In the genomic region with DNA sequence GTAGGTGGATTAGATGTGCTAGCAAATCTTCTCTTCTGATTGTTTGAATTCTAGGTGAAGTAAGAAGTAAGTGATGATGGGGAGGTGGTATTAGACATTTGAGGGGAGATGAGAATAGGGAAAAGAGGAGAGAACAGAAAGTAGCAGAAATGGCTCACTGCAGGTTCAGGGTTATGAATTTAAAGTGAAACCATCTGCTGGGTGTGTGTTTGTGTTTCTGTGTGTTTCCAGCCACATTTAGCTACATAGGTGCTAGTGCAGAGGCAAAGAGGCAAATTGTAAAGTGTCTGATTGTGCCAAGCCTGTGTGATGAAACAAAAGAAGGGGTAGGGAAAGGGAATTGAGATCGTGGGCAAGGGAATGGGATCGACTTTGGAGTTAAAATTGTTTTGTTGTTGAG, we compare ENCODE assay signal across 18 cellular contexts. TPM values are rescaled to one million over a fixed set of nuclear protein-coding genes. Genes with fewer than 3 reads are reported as not detected.
A peak's percentile ranks its signal among the peaks of the same experiment; 100 is the strongest.
DNase-seq lines count a peak whose midpoint lies in the region; ATAC-seq and TF ChIP-seq lines count a peak whose summit lies in the region.
"Had no signal": no experiment of that assay in that cellular context is flagged by ENCODE, and none has a peak within 500 bp of the region (broad histone marks: within the 10 kb centered on the region; RNA-seq: fewer than 3 reads in every experiment).

No MANE protein-coding gene starts in this region.

- no peak for ATAC-seq in activated CD8-positive, alpha-beta T cell treated with anti-CD3 and anti-CD28 coated beads for 36 hours
- no peak for ATAC-seq in activated CD8-positive, alpha-beta T cell treated with anti-CD3 and anti-CD28 coated beads, Interleukin-2, amount 10 ng/mL, durations not matched to agents 7 days and 5 days
- ATAC-seq in central memory CD8-positive, alpha-beta T cell (replicated peaks; ENCODE audit: extremely low read depth, poor library complexity, severe bottlenecking), result no peak
- ATAC-seq in HG02588 (IDR thresholded peaks at IDR 0.05; ENCODE audit: unreplicated experiment) (no peak), GM21515 (IDR thresholded peaks at IDR 0.05; ENCODE audit: unreplicated experiment) (no peak)
- ATAC-seq: left lung had no signal

- intact Hi-C loops in activated CD8-positive, alpha-beta T cell treated with anti-CD3 and anti-CD28 coated beads for 36 hours (cut with micrococcal nuclease), result no loop called here

- no peak for DNase-seq in activated CD8-positive, alpha-beta T cell treated with anti-CD3 and anti-CD28 coated beads for 36 hours
- no peak for DNase-seq in activated CD8-positive, alpha-beta T cell treated with anti-CD3 and anti-CD28 coated beads, Interleukin-2, amount 10 ng/mL, durations not matched to agents 7 days and 5 days
- DNase-seq in HFFc6 (no peak), neural crest cell (ENCODE audit: low read depth, low spot score) (no peak)
- DNase-seq in central memory CD8-positive, alpha-beta T cell (ENCODE audit: low spot score in 2 of 2), result no peak
- no peak for DNase-seq in stimulated activated CD4-positive, alpha-beta T cell treated with anti-CD3 and anti-CD28 coated beads, Interleukin-15, amount 100 ng/mL, for 24 hours
- DNase-seq: ACHN; activated CD4-positive, CD25-positive, alpha-beta regulatory T cell; Calu3; GDM1; left lung; NCI-H2029; NCI-H524 treated with DMSO at 0.1 percent for 48 hours; PC-9; retina; tibial artery had no signal

- no peaks in the 10 kb centered on the region for H3K27me3 Mint-ChIP-seq in activated CD8-positive, alpha-beta T cell treated with anti-CD3 and anti-CD28 coated beads for 36 hours
- no peaks in the 10 kb centered on the region for H3K27me3 Mint-ChIP-seq in activated CD8-positive, alpha-beta T cell treated with anti-CD3 and anti-CD28 coated beads, Interleukin-2, amount 10 ng/mL, durations not matched to agents 7 days and 5 days (ENCODE audit: low read depth)
- no peaks in the 10 kb centered on the region; the same call in none of the 2 replicates for H3K27me3 Mint-ChIP-seq in HFFc6 (ENCODE audit: insufficient read depth)
- H3K27me3 Mint-ChIP-seq in central memory CD8-positive, alpha-beta T cell, result no peaks in the 10 kb centered on the region
- H3K27me3 Mint-ChIP-seq in neural crest cell (ENCODE audit: low read depth), result no peaks in the 10 kb centered on the region

- peaks cover 39% of the 10 kb centered on the region for H3K36me3 Mint-ChIP-seq in activated CD8-positive, alpha-beta T cell treated with anti-CD3 and anti-CD28 coated beads for 36 hours (ENCODE audit: low read depth)
- H3K36me3 Mint-ChIP-seq in activated CD8-positive, alpha-beta T cell treated with anti-CD3 and anti-CD28 coated beads, Interleukin-2, amount 10 ng/mL, durations not matched to agents 7 days and 5 days (ENCODE audit: low read depth), result peaks cover 28% of the 10 kb centered on the region
- H3K36me3 Mint-ChIP-seq in HFFc6 (ENCODE audit: low read depth) (peaks cover 18% of the 10 kb centered on the region), neural crest cell (ENCODE audit: low read depth) (peaks cover 13% of the 10 kb centered on the region)
- peaks cover 20% of the 10 kb centered on the region for H3K36me3 Mint-ChIP-seq in central memory CD8-positive, alpha-beta T cell (ENCODE audit: insufficient read depth)

- no peak overlapping the region for H3K4me3 Mint-ChIP-seq in activated CD8-positive, alpha-beta T cell treated with anti-CD3 and anti-CD28 coated beads for 36 hours
- no peak overlapping the region for H3K4me3 Mint-ChIP-seq in activated CD8-positive, alpha-beta T cell treated with anti-CD3 and anti-CD28 coated beads, Interleukin-2, amount 10 ng/mL, durations not matched to agents 7 days and 5 days
- H3K4me3 Mint-ChIP-seq in HFFc6 (no peak overlapping the region), neural crest cell (no peak overlapping the region)
- peak overlapping the region; percentile 27 for H3K4me3 Mint-ChIP-seq in central memory CD8-positive, alpha-beta T cell

- TF ChIP-seq CTCF in activated CD8-positive, alpha-beta T cell treated with anti-CD3 and anti-CD28 coated beads for 36 hours (IDR thresholded peaks at IDR 0.05), result no peak
- TF ChIP-seq CTCF in HFFc6 (IDR thresholded peaks at IDR 0.05) (no peak), neural crest cell (conservative IDR thresholded peaks at IDR 0.05) (no peak)

- H3K9me3 Mint-ChIP-seq in activated CD8-positive, alpha-beta T cell treated with anti-CD3 and anti-CD28 coated beads for 36 hours, result no peaks in the 10 kb centered on the region
- no peaks in the 10 kb centered on the region for H3K9me3 Mint-ChIP-seq in activated CD8-positive, alpha-beta T cell treated with anti-CD3 and anti-CD28 coated beads, Interleukin-2, amount 10 ng/mL, durations not matched to agents 7 days and 5 days (ENCODE audit: insufficient read depth)
- H3K9me3 Mint-ChIP-seq in HFFc6 (no peaks in the 10 kb centered on the region), neural crest cell (no peaks in the 10 kb centered on the region)
- H3K9me3 Mint-ChIP-seq in central memory CD8-positive, alpha-beta T cell, result no peaks in the 10 kb centered on the region

- POLR2A ChIA-PET in activated CD8-positive, alpha-beta T cell treated with anti-CD3 and anti-CD28 coated beads for 36 hours (lab: Charles Lee), result no interaction called here
- POLR2A ChIA-PET in activated CD8-positive, alpha-beta T cell treated with anti-CD3 and anti-CD28 coated beads, Interleukin-2, amount 10 ng/mL, durations not matched to agents 7 days and 5 days (lab: Charles Lee), result no interaction called here

- H3K27ac Mint-ChIP-seq in activated CD8-positive, alpha-beta T cell treated with anti-CD3 and anti-CD28 coated beads for 36 hours, result peak overlapping the region; percentile 91
- H3K27ac Mint-ChIP-seq in activated CD8-positive, alpha-beta T cell treated with anti-CD3 and anti-CD28 coated beads, Interleukin-2, amount 10 ng/mL, durations not matched to agents 7 days and 5 days, result no peak overlapping the region
- H3K27ac Mint-ChIP-seq in HFFc6 (peak overlapping the region; percentile 60), neural crest cell (ENCODE audit: unreplicated experiment) (peak overlapping the region; percentile 51)
- H3K27ac Mint-ChIP-seq in central memory CD8-positive, alpha-beta T cell (ENCODE audit: low read depth), result peak overlapping the region; percentile 75

- CTCF ChIA-PET in activated CD8-positive, alpha-beta T cell treated with anti-CD3 and anti-CD28 coated beads for 36 hours (lab: Charles Lee), result no interaction called here
- CTCF ChIA-PET in activated CD8-positive, alpha-beta T cell treated with anti-CD3 and anti-CD28 coated beads, Interleukin-2, amount 10 ng/mL, durations not matched to agents 7 days and 5 days (lab: Charles Lee), result no interaction called here

- peaks cover 54% of the 10 kb centered on the region for H3K4me1 Mint-ChIP-seq in activated CD8-positive, alpha-beta T cell treated with anti-CD3 and anti-CD28 coated beads for 36 hours (ENCODE audit: low read depth)
- peaks cover 20% of the 10 kb centered on the region for H3K4me1 Mint-ChIP-seq in activated CD8-positive, alpha-beta T cell treated with anti-CD3 and anti-CD28 coated beads, Interleukin-2, amount 10 ng/mL, durations not matched to agents 7 days and 5 days (ENCODE audit: low read depth)
- peaks cover 60% of the 10 kb centered on the region for H3K4me1 Mint-ChIP-seq in HFFc6 (ENCODE audit: low read depth)
- peaks cover 56% of the 10 kb centered on the region for H3K4me1 Mint-ChIP-seq in central memory CD8-positive, alpha-beta T cell
- H3K4me1 Mint-ChIP-seq in neural crest cell, result peaks cover 26% of the 10 kb centered on the region

RNA-seq across cellular contexts. Expression of a gene that starts 50.6 kb away (rescaled TPM):
- 10 to 100 TPM; 38.8 to 40.4 TPM for total RNA-seq in activated CD8-positive, alpha-beta T cell treated with anti-CD3 and anti-CD28 coated beads for 36 hours
- total RNA-seq in activated CD8-positive, alpha-beta T cell treated with anti-CD3 and anti-CD28 coated beads, Interleukin-2, amount 10 ng/mL, durations not matched to agents 7 days and 5 days, result 10 to 100 TPM; 44.4 to 44.5 TPM
- total RNA-seq in HFFc6 (2021; fragmentation: NEBNext Ultra II Directional; extraction: Animal tissue kit (Norgen Biotek cat#: 25700)), result 10 to 100 TPM; 28.1 to 34.0 (median 32.9) TPM
- total RNA-seq in neural crest cell, result 83.6 and 88.4 TPM in 2 replicates
